19 cellular contexts compared by ENCODE assay signal in the genomic region with DNA sequence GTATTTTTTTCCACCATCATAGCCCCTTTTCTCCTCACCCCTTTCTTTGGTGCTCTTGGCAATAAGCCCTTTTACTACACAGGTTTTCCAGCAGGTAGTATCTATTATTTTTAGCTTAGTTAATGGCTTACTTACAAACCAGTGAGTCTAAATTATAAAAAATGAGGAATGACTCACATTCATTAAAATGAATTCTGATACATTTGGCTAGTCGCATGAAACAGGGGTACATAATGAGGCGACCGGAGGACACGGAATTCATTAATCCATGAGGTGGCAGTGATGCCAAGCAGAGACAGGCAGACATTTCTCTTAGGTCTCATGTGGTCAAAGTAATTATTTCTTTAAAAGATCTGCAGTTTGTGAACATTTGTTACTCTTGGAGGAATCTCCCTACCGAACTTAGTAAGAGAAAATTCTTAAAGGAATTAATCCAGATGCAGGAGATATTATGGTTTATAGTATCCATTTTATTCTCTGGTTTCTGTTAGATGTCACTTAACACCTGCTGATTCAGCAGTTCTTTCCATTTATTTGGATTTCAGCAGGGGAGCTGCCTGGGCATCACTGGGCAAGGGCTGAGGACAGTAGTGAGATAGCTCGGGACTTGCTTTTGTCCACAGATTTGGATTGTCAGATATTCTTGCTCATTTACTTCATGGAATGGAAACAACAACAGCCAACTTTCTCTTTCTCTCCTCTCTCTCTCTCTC.
DNase-seq lines count a peak whose midpoint lies in the region; ATAC-seq, FAIRE-seq and TF ChIP-seq lines count a peak whose summit lies in the region.
"Had no signal": no experiment of that assay in that cellular context is flagged by ENCODE, and none has a peak within 500 bp of the region (broad histone marks: within the 10 kb centered on the region; RNA-seq: fewer than 3 reads in every experiment).

No MANE protein-coding gene starts in this region.

- H3K9me3 ChIP-seq in HepG2 (ENCODE audit: low read length) (no peaks in the 10 kb centered on the region), right lobe of liver (no peaks in the 10 kb centered on the region), kidney (ENCODE audit: control insufficient read depth in 1 of 2, low read length in 2 of 2) (no peaks in the 10 kb centered on the region)
- H3K9me3 ChIP-seq: BLaER1 treated with 17β-estradiol and CSF1 and Interleukin-3, amounts not matched to agents 10 nM and 100 nM; HAP-1 had no signal

- TF ChIP-seq POLR2A in HepG2 (IDR thresholded peaks at IDR 0.05; ENCODE audit: insufficient read depth in 1 of 2, low read depth in 2 of 2, low read length in 2 of 2) (no peak), right lobe of liver (IDR thresholded peaks at IDR 0.05) (no peak)

- no peaks in the 10 kb centered on the region for H3K4me1 Mint-ChIP-seq in nephron
- H3K4me1 Mint-ChIP-seq: CD4-positive, CD25-positive, alpha-beta regulatory T cell had no signal

- no peak for DNase-seq in HepG2 (ENCODE audit: low spot score)
- no peak for DNase-seq in right lobe of liver
- no peak for DNase-seq in kidney
- DNase-seq in NCI-H187 (lab: John Stamatoyannopoulos, UW), result no peak
- no peak for DNase-seq in dorsolateral prefrontal cortex
- no peak for DNase-seq in middle frontal gyrus (ENCODE audit: extremely low spot score, low spot score)
- DNase-seq in globus pallidus (ENCODE audit: low spot score), result no peak
- DNase-seq: AML-193; CD4-positive, CD25-positive, alpha-beta regulatory T cell; DMS153; DMS79 treated with DMSO at 0.1 percent for 48 hours; EL; GOT3 had no signal

- H4K20me1 ChIP-seq in HepG2 (ENCODE audit: insufficient read depth, low read length), result no peaks in the 10 kb centered on the region
- H4K20me1 ChIP-seq: BLaER1 treated with 17β-estradiol and CSF1 and Interleukin-3, amounts not matched to agents 10 nM and 100 nM had no signal

- no TSS peak for BruUV-seq in HepG2 (replicated peaks; lab: Mats Ljungman, UMichigan)

- H3K9me3 Mint-ChIP-seq in nephron, result peaks cover 8% of the 10 kb centered on the region

- in situ Hi-C loops in HepG2 (cut with HindIII; ENCODE audit: extremely low pct_ligation_motif_present, low pct_unique_long_range_greater_than_20kb), result no loop called here

- POLR2A ChIA-PET in HepG2 (lab: Yijun Ruan, JAX), result no interaction called here

- CTCF ChIA-PET in HepG2 (lab: Yijun Ruan, JAX; ENCODE audit: low intra/inter-chr PET ratio, low total read pairs), result no interaction called here

- H3K36me3 Mint-ChIP-seq in nephron (ENCODE audit: low read depth), result no peaks in the 10 kb centered on the region
- H3K36me3 Mint-ChIP-seq: CD4-positive, CD25-positive, alpha-beta regulatory T cell had no signal

- H3K27ac ChIP-seq in HepG2 (ENCODE audit: extremely low read length, insufficient read depth, low read length) (no peak overlapping the region), right lobe of liver (no peak overlapping the region), kidney (ENCODE audit: low read depth in 2 of 2, low read length in 2 of 2) (no peak overlapping the region), dorsolateral prefrontal cortex (no peak overlapping the region)
- H3K27ac ChIP-seq: 22Rv1; BLaER1 treated with 17β-estradiol and CSF1 and Interleukin-3, amounts not matched to agents 10 nM and 100 nM had no signal

- H3K4me3 ChIP-seq in HepG2 (replicated peaks in 1 of 3; ENCODE audit: insufficient read depth in 1 of 3, low read depth in 2 of 3, low read length in 3 of 3) (no peak overlapping the region), right lobe of liver (no peak overlapping the region), kidney (ENCODE audit: low read length in 2 of 2) (no peak overlapping the region), dorsolateral prefrontal cortex (no peak overlapping the region)
- H3K4me3 ChIP-seq: BLaER1 treated with 17β-estradiol and CSF1 and Interleukin-3, amounts not matched to agents 10 nM and 100 nM; HAP-1 had no signal

- WGBS in HepG2 (ENCODE audit: low lambda C conversion rate), result 3% methylated on average over 6 of the region's 6 CpGs
- WGBS in right lobe of liver (ENCODE audit: insufficient coverage, low coverage, low lambda C conversion rate, missing lambda C conversion rate), result 54% methylated on average over 6 of the region's 6 CpGs

- H3K27me3 Mint-ChIP-seq in nephron (ENCODE audit: low read depth), result no peaks in the 10 kb centered on the region

- H3K27ac Mint-ChIP-seq in nephron, result peak overlapping the region; percentile 27 to 73 (median 65)
- H3K27ac Mint-ChIP-seq: CD4-positive, CD25-positive, alpha-beta regulatory T cell had no signal

- no peak overlapping the region for H3K4me3 Mint-ChIP-seq in nephron
- H3K4me3 Mint-ChIP-seq: CD4-positive, CD25-positive, alpha-beta regulatory T cell had no signal

- no peaks in the 10 kb centered on the region for H3K79me2 ChIP-seq in HepG2 (ENCODE audit: insufficient read depth, low read length)

- no peak overlapping the region for H3K4me2 ChIP-seq in HepG2 (ENCODE audit: low read depth, low read length)
- H3K4me2 ChIP-seq: BLaER1 treated with 17β-estradiol and CSF1 and Interleukin-3, amounts not matched to agents 10 nM and 100 nM had no signal

- TF ChIP-seq CTCF in HepG2 (CRISPR knock-in tag; IDR thresholded peaks at IDR 0.05) (no peak), right lobe of liver (IDR thresholded peaks at IDR 0.05) (no peak), kidney (IDR thresholded peaks at IDR 0.05; ENCODE audit: borderline replicate concordance, extremely low read depth, insufficient read depth) (no peak), nephron (IDR thresholded peaks at IDR 0.05; ENCODE audit: unreplicated experiment in 3 of 3) (no peak), dorsolateral prefrontal cortex (IDR thresholded peaks at IDR 0.05 in 54 of 56, conservative IDR thresholded peaks at IDR 0.05 in 2 of 56; ENCODE audit: low read depth in 1 of 56, partially characterized antibody in 56 of 56) (no peak)

- H2AFZ ChIP-seq in HepG2 (ENCODE audit: low read length), result no peak overlapping the region

- TF ChIP-seq EP300 in HepG2 (IDR thresholded peaks at IDR 0.05; ENCODE audit: low read depth in 2 of 2, low read length in 2 of 2), result no peak
- TF ChIP-seq EP300 in HepG2 (CRISPR knock-in tag; IDR thresholded peaks at IDR 0.05; ENCODE audit: borderline replicate concordance), result no peak

- no peak for TF ChIP-seq RAD21 in HepG2 (CRISPR knock-in tag; IDR thresholded peaks at IDR 0.05)

- FAIRE-seq in HepG2 (lab: Jason Lieb, UNC), result no peak
- FAIRE-seq in kidney (lab: Jason Lieb, UNC), result peak; percentile 44
- FAIRE-seq: G401.6, GM12891 had no signal

- H3K9ac ChIP-seq in HepG2 (ENCODE audit: insufficient read depth, low read depth, low read length), result no peak overlapping the region
- H3K9ac ChIP-seq in kidney (ENCODE audit: low read length in 2 of 2), result no peak overlapping the region
- H3K9ac ChIP-seq: BLaER1 treated with 17β-estradiol and CSF1 and Interleukin-3, amounts not matched to agents 10 nM and 100 nM had no signal

- H3K36me3 ChIP-seq in HepG2 (replicated peaks in 1 of 2; ENCODE audit: control insufficient read depth in 1 of 2, insufficient read depth in 2 of 2, low read length in 2 of 2) (no peaks in the 10 kb centered on the region), right lobe of liver (no peaks in the 10 kb centered on the region), kidney (ENCODE audit: control insufficient read depth in 1 of 2, insufficient read depth in 2 of 2, low read length in 2 of 2) (no peaks in the 10 kb centered on the region)
- H3K36me3 ChIP-seq: BLaER1 treated with 17β-estradiol and CSF1 and Interleukin-3, amounts not matched to agents 10 nM and 100 nM; HAP-1 had no signal

- no peaks in the 10 kb centered on the region for H3K27me3 ChIP-seq in HepG2 (ENCODE audit: control insufficient read depth in 1 of 2, insufficient read depth in 2 of 2, low read length in 2 of 2)
- no peaks in the 10 kb centered on the region for H3K27me3 ChIP-seq in right lobe of liver
- H3K27me3 ChIP-seq in dorsolateral prefrontal cortex, result no peaks in the 10 kb centered on the region
- H3K27me3 ChIP-seq: BLaER1 treated with 17β-estradiol and CSF1 and Interleukin-3, amounts not matched to agents 10 nM and 100 nM had no signal

- intact Hi-C loops in HepG2 (cut with micrococcal nuclease; ENCODE audit: unreplicated experiment) (no loop called here), right lobe of liver (cut with DNase I) (no loop called here), kidney (cut with DNase I) (no loop called here), dorsolateral prefrontal cortex (cut with DNase I) (no loop called here)

- ATAC-seq in HepG2, result no peak
- ATAC-seq in right lobe of liver, result no peak

- H3K4me1 ChIP-seq in HepG2 (ENCODE audit: insufficient read depth, low read length) (no peaks in the 10 kb centered on the region), right lobe of liver (no peaks in the 10 kb centered on the region), kidney (ENCODE audit: control insufficient read depth in 1 of 2, insufficient read depth in 1 of 2, low read depth in 1 of 2, low read length in 2 of 2) (peaks cover 0 to 3% of the 10 kb centered on the region in 2 donors)
- H3K4me1 ChIP-seq: BLaER1 treated with 17β-estradiol and CSF1 and Interleukin-3, amounts not matched to agents 10 nM and 100 nM; HAP-1 had no signal

TF ChIP-seq in HepG2, 621 proteins besides CTCF, POLR2A, EP300 and RAD21:
- TF ChIP-seq HNF4G (IDR thresholded peaks at IDR 0.05; ENCODE audit: borderline replicate concordance, low read depth, low read length) (no peak), HNF4G (CRISPR knock-in tag; IDR thresholded peaks at IDR 0.05; ENCODE audit: borderline replicate concordance, low read depth) (no peak), MAFK (conservative IDR thresholded peaks at IDR 0.05 in 1 of 2, IDR thresholded peaks at IDR 0.05 in 1 of 2; ENCODE audit: low read length in 2 of 2) (peak; percentile 42 to 86; a peak in 3 of 4 replicates), MAFF (IDR thresholded peaks at IDR 0.05; ENCODE audit: low read depth, low read length) (peak; percentile 72), ZNF550 (CRISPR knock-in tag; IDR thresholded peaks at IDR 0.05; ENCODE audit: borderline replicate concordance) (no peak)
TF ChIP-seq in HepG2: peak in this region for 2.
